ENCODE assay signal across 14 cellular contexts in the genomic region with DNA sequence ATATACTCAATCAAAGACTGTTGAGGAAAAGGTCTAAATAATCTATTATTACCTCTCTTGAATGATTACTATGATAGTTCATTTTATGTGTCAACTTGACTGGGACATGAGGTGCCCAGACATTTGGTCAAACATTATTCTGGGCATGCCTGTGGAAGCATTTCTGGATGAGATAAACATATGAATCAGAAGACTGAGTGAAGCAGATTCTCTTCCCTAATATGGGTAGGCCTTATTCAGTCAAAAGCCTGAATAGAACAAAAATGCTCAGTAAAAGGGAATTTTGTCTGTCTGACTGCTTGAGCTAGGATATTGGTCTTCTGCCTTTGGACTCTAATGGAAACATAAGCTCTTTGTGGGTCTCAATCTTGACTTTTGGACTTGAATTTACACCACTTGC.
DNase-seq lines count a peak whose midpoint lies in the region; TF ChIP-seq lines count a peak whose summit lies in the region.
"Had no signal": no experiment of that assay in that cellular context is flagged by ENCODE, and none has a peak within 500 bp of the region (broad histone marks: within the 10 kb centered on the region; RNA-seq: fewer than 3 reads in every experiment).

No MANE protein-coding gene starts in this region.

- DNase-seq in HCEC 1CT (peak; percentile 19), brain microvascular endothelial cell (peak; percentile 14), iris pigment epithelial cell (ENCODE audit: low read depth) (peak; percentile 24), foreskin melanocyte (no peak), COLO668 (lab: John Stamatoyannopoulos, UW; ENCODE audit: unreplicated experiment) (no peak), germinal center (ENCODE audit: low spot score) (no peak), esophagus muscularis mucosa (ENCODE audit: extremely low spot score) (no peak)
- DNase-seq: BE2C; CD4-positive, alpha-beta memory T cell; COR-L47; DMS53 had no signal

- no peaks in the 10 kb centered on the region for H3K36me3 ChIP-seq in brain microvascular endothelial cell (replicated peaks)
- H3K36me3 ChIP-seq in esophagus muscularis mucosa: no peaks in the 10 kb centered on the region
- H3K36me3 ChIP-seq: BE2C had no signal

- H3K4me3 ChIP-seq in brain microvascular endothelial cell (ENCODE audit: low read depth, low read length): no peak overlapping the region
- no peak overlapping the region for H3K4me3 ChIP-seq in esophagus muscularis mucosa
- H3K4me3 ChIP-seq: A549, GM12878 had no signal

- no peak for TF ChIP-seq EP300 in esophagus muscularis mucosa (IDR thresholded peaks at IDR 0.05)

- H3K9me3 ChIP-seq in esophagus muscularis mucosa: peaks cover 0 to 15% (median 4%) of the 10 kb centered on the region in 4 donors
- H3K9me3 ChIP-seq: A549, BE2C had no signal

- no peak for TF ChIP-seq CTCF in brain microvascular endothelial cell (IDR thresholded peaks at IDR 0.05; ENCODE audit: low read depth, low read length, missing control alignments)
- no peak for TF ChIP-seq CTCF in esophagus muscularis mucosa (IDR thresholded peaks at IDR 0.05)

- no peak for TF ChIP-seq POLR2A in esophagus muscularis mucosa (IDR thresholded peaks at IDR 0.05; ENCODE audit: low read depth)

- H3K27ac ChIP-seq in brain microvascular endothelial cell (no peak overlapping the region), esophagus muscularis mucosa (replicated peaks in 1 of 4) (no peak overlapping the region)
- H3K27ac ChIP-seq: A549, C4-2B had no signal

- peaks cover 0 to 15% (median 9%) of the 10 kb centered on the region in 4 donors for H3K4me1 ChIP-seq in esophagus muscularis mucosa
- H3K4me1 ChIP-seq: BE2C had no signal

- H3K27me3 ChIP-seq in brain microvascular endothelial cell (replicated peaks) (peaks cover 3% of the 10 kb centered on the region), esophagus muscularis mucosa (peaks cover 0 to 14% (median 0%) of the 10 kb centered on the region in 4 donors)
- H3K27me3 ChIP-seq: BE2C had no signal

- in situ Hi-C loops in brain microvascular endothelial cell (cut with HindIII; ENCODE audit: low pct_ligation_motif_present, low sequenced_read_pairs): no loop called here

- intact Hi-C loops in esophagus muscularis mucosa (cut with DNase I): no loop called here

Comparison
In these comparisons a context has a peak if more than half of its experiments do, and no peak if none do; other contexts are left out.
1. DNase-seq: peak in HCEC 1CT (single experiment), brain microvascular endothelial cell (single experiment) and iris pigment epithelial cell (single experiment); none in foreskin melanocyte (single experiment), COLO668 (single experiment), germinal center (single experiment) and esophagus muscularis mucosa (single experiment).